ENCODE assay signal across 1 cellular context in the genomic region with DNA sequence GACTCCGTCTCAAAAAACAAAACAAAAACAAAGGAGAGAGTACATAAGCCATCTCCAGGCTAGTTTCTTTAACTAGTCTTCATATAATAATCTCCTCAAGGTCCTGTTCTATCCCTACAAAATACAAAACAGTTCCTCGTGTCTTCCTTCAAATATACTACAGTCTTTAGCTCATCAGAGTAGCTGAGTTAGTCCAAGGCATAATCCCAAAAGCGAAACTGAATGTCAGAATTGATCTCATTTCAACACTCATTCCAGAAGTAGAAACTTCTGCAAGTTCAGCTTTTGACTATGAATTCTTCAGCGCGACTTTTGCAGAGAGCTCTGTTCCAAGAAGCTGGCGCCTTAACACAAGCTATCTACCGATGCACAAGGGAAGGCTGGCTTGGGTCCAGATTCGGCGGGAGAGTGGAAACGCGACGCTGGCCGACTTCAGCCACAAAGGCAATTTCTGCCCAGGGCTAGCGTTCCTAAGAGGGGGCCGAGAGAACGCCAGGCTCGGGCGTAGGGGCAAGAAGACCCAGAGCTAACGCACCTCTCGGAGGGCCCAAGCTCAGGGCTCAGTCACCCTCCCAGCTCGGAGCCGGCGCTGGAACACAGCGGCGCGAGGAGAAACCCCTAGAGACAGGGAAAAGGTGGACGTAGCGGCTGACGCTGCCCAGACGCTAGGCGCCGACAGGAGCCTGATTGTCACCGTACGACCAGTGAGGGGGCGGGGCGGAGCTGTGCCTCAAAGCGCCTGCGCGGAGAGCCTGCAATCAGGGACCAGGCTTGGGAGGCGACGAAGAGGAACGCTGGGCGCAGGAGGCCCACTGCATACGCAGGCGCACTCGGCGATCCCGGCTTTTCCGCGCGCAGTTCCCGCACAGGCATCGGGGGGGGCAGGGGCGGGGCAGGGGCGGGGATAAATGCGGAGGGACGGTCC.
TF ChIP-seq lines count a peak whose summit lies in the region.

No MANE protein-coding gene starts in this region.

TF ChIP-seq in HepG2, 621 proteins besides CTCF, POLR2A, EP300 and RAD21 (continued from another document and continues in another):
- TF ChIP-seq ZBTB42 (CRISPR knock-in tag; IDR thresholded peaks at IDR 0.05) (peak; percentile 59; the same call in 1 of the 2 replicates), ZNF530 (CRISPR knock-in tag; IDR thresholded peaks at IDR 0.05; ENCODE audit: low read depth) (no peak), CCAR2 (optimal IDR thresholded peaks at IDR 0.05; ENCODE audit: low read depth, low read length) (no peak), DPF2 (CRISPR knock-in tag; IDR thresholded peaks at IDR 0.05; ENCODE audit: borderline replicate concordance, low read depth) (no peak), ZNF891 (CRISPR knock-in tag; IDR thresholded peaks at IDR 0.05) (no peak), SMAD9 (CRISPR knock-in tag; IDR thresholded peaks at IDR 0.05) (no peak; the same call in 1 of the 2 replicates), RAD51 (IDR thresholded peaks at IDR 0.05; ENCODE audit: borderline replicate concordance) (no peak), FOXP4 (CRISPR knock-in tag; IDR thresholded peaks at IDR 0.05) (no peak; the same call in 1 of the 2 replicates), KDM3A (CRISPR knock-in tag; IDR thresholded peaks at IDR 0.05; ENCODE audit: low read depth) (peak; percentile 62; the same call in 1 of the 2 replicates), PITX1 (CRISPR knock-in tag; IDR thresholded peaks at IDR 0.05) (peak; percentile 11; the same call in 1 of the 2 replicates), CC2D1A (CRISPR knock-in tag; IDR thresholded peaks at IDR 0.05) (no peak), PHF20 (CRISPR knock-in tag; IDR thresholded peaks at IDR 0.05) (no peak; the same call in 1 of the 2 replicates), ELF4 (CRISPR knock-in tag; IDR thresholded peaks at IDR 0.05; ENCODE audit: borderline replicate concordance) (no peak), ZBTB4 (CRISPR knock-in tag; IDR thresholded peaks at IDR 0.05; ENCODE audit: borderline replicate concordance) (no peak), AHR (CRISPR knock-in tag; IDR thresholded peaks at IDR 0.05) (no peak), MAZ (IDR thresholded peaks at IDR 0.05; ENCODE audit: borderline replicate concordance, low read depth, low read length) (peak; percentile 67; the same call in 1 of the 2 replicates), MAZ (CRISPR knock-in tag; IDR thresholded peaks at IDR 0.05; ENCODE audit: low read depth) (peak; percentile 65; the same call in 1 of the 2 replicates), ZNF772 (CRISPR knock-in tag; IDR thresholded peaks at IDR 0.05) (peak; percentile 70; the same call in 1 of the 2 replicates), ZNF569 (CRISPR knock-in tag; IDR thresholded peaks at IDR 0.05; ENCODE audit: borderline replicate concordance) (no peak), RFX1 (IDR thresholded peaks at IDR 0.05) (no peak; the same call in 1 of the 2 replicates), TAF1 (CRISPR knock-in tag; IDR thresholded peaks at IDR 0.05) (peak; percentile 96), ZNF709 (CRISPR knock-in tag; IDR thresholded peaks at IDR 0.05) (no peak), ATF2 (CRISPR knock-in tag; IDR thresholded peaks at IDR 0.05) (no peak), ZBTB39 (CRISPR knock-in tag; IDR thresholded peaks at IDR 0.05) (no peak), ZNF558 (CRISPR knock-in tag; IDR thresholded peaks at IDR 0.05; ENCODE audit: borderline replicate concordance) (no peak), ISL2 (CRISPR knock-in tag; IDR thresholded peaks at IDR 0.05) (peak; percentile 35; the same call in 1 of the 2 replicates), ATAD3A (CRISPR knock-in tag; IDR thresholded peaks at IDR 0.05) (no peak), ZNF777 (CRISPR knock-in tag; IDR thresholded peaks at IDR 0.05) (peak; percentile 92), NBN (conservative IDR thresholded peaks at IDR 0.05) (no peak), SETDB1 (CRISPR knock-in tag; IDR thresholded peaks at IDR 0.05; ENCODE audit: borderline replicate concordance) (no peak)
- TF ChIP-seq, protein P1, sequence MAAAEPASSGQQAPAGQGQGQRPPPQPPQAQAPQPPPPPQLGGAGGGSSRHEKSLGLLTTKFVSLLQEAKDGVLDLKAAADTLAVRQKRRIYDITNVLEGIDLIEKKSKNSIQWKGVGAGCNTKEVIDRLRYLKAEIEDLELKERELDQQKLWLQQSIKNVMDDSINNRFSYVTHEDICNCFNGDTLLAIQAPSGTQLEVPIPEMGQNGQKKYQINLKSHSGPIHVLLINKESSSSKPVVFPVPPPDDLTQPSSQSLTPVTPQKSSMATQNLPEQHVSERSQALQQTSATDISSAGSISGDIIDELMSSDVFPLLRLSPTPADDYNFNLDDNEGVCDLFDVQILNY (CRISPR knock-in tag; conservative IDR thresholded peaks at IDR 0.05): no peak
- TF ChIP-seq, protein P2, sequence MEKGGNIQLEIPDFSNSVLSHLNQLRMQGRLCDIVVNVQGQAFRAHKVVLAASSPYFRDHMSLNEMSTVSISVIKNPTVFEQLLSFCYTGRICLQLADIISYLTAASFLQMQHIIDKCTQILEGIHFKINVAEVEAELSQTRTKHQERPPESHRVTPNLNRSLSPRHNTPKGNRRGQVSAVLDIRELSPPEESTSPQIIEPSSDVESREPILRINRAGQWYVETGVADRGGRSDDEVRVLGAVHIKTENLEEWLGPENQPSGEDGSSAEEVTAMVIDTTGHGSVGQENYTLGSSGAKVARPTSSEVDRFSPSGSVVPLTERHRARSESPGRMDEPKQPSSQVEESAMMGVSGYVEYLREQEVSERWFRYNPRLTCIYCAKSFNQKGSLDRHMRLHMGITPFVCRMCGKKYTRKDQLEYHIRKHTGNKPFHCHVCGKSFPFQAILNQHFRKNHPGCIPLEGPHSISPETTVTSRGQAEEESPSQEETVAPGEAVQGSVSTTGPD (CRISPR knock-in tag; IDR thresholded peaks at IDR 0.05): no peak
- TF ChIP-seq, protein P3, sequence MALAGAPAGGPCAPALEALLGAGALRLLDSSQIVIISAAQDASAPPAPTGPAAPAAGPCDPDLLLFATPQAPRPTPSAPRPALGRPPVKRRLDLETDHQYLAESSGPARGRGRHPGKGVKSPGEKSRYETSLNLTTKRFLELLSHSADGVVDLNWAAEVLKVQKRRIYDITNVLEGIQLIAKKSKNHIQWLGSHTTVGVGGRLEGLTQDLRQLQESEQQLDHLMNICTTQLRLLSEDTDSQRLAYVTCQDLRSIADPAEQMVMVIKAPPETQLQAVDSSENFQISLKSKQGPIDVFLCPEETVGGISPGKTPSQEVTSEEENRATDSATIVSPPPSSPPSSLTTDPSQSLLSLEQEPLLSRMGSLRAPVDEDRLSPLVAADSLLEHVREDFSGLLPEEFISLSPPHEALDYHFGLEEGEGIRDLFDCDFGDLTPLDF (CRISPR knock-in tag; IDR thresholded peaks at IDR 0.05): peak; percentile 69
- TF ChIP-seq, protein P4, sequence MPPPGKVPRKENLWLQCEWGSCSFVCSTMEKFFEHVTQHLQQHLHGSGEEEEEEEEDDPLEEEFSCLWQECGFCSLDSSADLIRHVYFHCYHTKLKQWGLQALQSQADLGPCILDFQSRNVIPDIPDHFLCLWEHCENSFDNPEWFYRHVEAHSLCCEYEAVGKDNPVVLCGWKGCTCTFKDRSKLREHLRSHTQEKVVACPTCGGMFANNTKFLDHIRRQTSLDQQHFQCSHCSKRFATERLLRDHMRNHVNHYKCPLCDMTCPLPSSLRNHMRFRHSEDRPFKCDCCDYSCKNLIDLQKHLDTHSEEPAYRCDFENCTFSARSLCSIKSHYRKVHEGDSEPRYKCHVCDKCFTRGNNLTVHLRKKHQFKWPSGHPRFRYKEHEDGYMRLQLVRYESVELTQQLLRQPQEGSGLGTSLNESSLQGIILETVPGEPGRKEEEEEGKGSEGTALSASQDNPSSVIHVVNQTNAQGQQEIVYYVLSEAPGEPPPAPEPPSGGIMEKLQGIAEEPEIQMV (CRISPR knock-in tag; IDR thresholded peaks at IDR 0.05; ENCODE audit: low read depth): no peak
- TF ChIP-seq, protein P5, sequence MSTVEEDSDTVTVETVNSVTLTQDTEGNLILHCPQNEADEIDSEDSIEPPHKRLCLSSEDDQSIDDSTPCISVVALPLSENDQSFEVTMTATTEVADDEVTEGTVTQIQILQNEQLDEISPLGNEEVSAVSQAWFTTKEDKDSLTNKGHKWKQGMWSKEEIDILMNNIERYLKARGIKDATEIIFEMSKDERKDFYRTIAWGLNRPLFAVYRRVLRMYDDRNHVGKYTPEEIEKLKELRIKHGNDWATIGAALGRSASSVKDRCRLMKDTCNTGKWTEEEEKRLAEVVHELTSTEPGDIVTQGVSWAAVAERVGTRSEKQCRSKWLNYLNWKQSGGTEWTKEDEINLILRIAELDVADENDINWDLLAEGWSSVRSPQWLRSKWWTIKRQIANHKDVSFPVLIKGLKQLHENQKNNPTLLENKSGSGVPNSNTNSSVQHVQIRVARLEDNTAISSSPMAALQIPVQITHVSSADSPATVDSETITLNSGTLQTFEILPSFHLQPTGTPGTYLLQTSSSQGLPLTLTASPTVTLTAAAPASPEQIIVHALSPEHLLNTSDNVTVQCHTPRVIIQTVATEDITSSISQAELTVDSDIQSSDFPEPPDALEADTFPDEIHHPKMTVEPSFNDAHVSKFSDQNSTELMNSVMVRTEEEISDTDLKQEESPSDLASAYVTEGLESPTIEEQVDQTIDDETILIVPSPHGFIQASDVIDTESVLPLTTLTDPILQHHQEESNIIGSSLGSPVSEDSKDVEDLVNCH (CRISPR knock-in tag; IDR thresholded peaks at IDR 0.05): 0 out of 2 replicates have a peak, but pooled peaks have one; percentile 35
- TF ChIP-seq, protein P6, sequence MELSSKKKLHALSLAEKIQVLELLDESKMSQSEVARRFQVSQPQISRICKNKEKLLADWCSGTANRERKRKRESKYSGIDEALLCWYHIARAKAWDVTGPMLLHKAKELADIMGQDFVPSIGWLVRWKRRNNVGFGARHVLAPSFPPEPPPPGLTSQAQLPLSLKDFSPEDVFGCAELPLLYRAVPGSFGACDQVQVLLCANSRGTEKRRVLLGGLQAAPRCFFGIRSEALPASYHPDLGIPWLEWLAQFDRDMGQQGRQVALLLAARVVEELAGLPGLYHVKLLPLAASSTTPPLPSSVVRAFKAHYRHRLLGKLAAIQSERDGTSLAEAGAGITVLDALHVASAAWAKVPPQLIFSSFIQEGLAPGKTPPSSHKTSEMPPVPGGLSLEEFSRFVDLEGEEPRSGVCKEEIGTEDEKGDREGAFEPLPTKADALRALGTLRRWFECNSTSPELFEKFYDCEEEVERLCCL (CRISPR knock-in tag; IDR thresholded peaks at IDR 0.05; ENCODE audit: borderline replicate concordance): no peak
